ENCODE assay signal across 20 cellular contexts in genomic region chr1:3237570-3237969, GRCh38.
DNase-seq lines count a peak whose midpoint lies in the region; ATAC-seq and TF ChIP-seq lines count a peak whose summit lies in the region.
"Had no signal": no experiment of that assay in that cellular context is flagged by ENCODE, and none has a peak within 500 bp of the region (broad histone marks: within the 10 kb centered on the region; RNA-seq: fewer than 3 reads in every experiment).

No MANE protein-coding gene starts in this region.

- TF ChIP-seq CTCF in HEK293 (tag by site-specific recombination; IDR thresholded peaks at IDR 0.05), result no peak
- no peak for TF ChIP-seq CTCF in neural progenitor cell (IDR thresholded peaks at IDR 0.05)
- no peak for TF ChIP-seq CTCF in thoracic aorta (IDR thresholded peaks at IDR 0.05)

- DNase-seq in neural progenitor cell (ENCODE audit: low spot score) (no peak), thoracic aorta (ENCODE audit: low spot score) (no peak), NCI-H526 (lab: John Stamatoyannopoulos, UW) (no peak)
- no peak for DNase-seq in activated CD4-positive, alpha-beta memory T cell treated with anti-CD3 and anti-CD28 coated beads, Interleukin-2, amount 10 ng/mL, durations not matched to agents 7 days and 5 days
- DNase-seq: BE2C, DMS53, GDM1, GOT3, MG63, NCI-H1417, NCI-H187, NCI-H446, NCI-H526 treated with DMSO at 0.1 percent for 48 hours, OCI-M1, SHP77 had no signal

- H3K4me1 ChIP-seq in HEK293 (ENCODE audit: control insufficient read depth, insufficient read depth, low read length) (no peaks in the 10 kb centered on the region), neural progenitor cell (peaks cover 4% of the 10 kb centered on the region), thoracic aorta (ENCODE audit: control insufficient read depth in 1 of 2, low read depth in 2 of 2) (peaks cover 26 to 65% of the 10 kb centered on the region in 2 donors)
- H3K4me1 ChIP-seq: A549, BE2C had no signal

- CTCF ChIA-PET in HEK293 (lab: Yijun Ruan, JAX), result no interaction called here
- CTCF ChIA-PET in activated CD4-positive, alpha-beta memory T cell treated with anti-CD3 and anti-CD28 coated beads, Interleukin-2, amount 10 ng/mL, durations not matched to agents 7 days and 5 days (lab: Charles Lee), result no interaction called here

- H3K79me2 ChIP-seq in neural progenitor cell (ENCODE audit: low read depth), result no peaks in the 10 kb centered on the region

- ATAC-seq in thoracic aorta (ENCODE audit: insufficient number of reproducible peaks, low FRiP score, low read depth) (peak; percentile 1), HG03432 (IDR thresholded peaks at IDR 0.05; ENCODE audit: unreplicated experiment) (no peak)
- ATAC-seq: A549, HCT116 had no signal

- H3K4me3 ChIP-seq in HEK293 (ENCODE audit: low read depth, low read length) (no peak overlapping the region), neural progenitor cell (no peak overlapping the region), thoracic aorta (peak overlapping the region; percentile 48)
- H3K4me3 ChIP-seq: A549, MG63 had no signal

- no peak overlapping the region for H3K4me3 Mint-ChIP-seq in neural progenitor cell
- no peak overlapping the region for H3K4me3 Mint-ChIP-seq in activated CD4-positive, alpha-beta memory T cell treated with anti-CD3 and anti-CD28 coated beads, Interleukin-2, amount 10 ng/mL, durations not matched to agents 7 days and 5 days

- no peak overlapping the region for H3K9ac ChIP-seq in neural progenitor cell

- H3K36me3 ChIP-seq in HEK293 (ENCODE audit: control insufficient read depth in 2 of 2, insufficient read depth in 1 of 2, low read length in 2 of 2), result no peaks in the 10 kb centered on the region
- H3K36me3 ChIP-seq in neural progenitor cell, result no peaks in the 10 kb centered on the region
- peaks cover 4% of the 10 kb centered on the region for H3K36me3 ChIP-seq in thoracic aorta
- H3K36me3 ChIP-seq: BE2C, MG63 had no signal

- no peaks in the 10 kb centered on the region for H3K9me3 Mint-ChIP-seq in neural progenitor cell
- no peaks in the 10 kb centered on the region for H3K9me3 Mint-ChIP-seq in activated CD4-positive, alpha-beta memory T cell treated with anti-CD3 and anti-CD28 coated beads, Interleukin-2, amount 10 ng/mL, durations not matched to agents 7 days and 5 days

- POLR2A ChIA-PET in HEK293 (lab: Yijun Ruan, JAX), result no interaction called here
- POLR2A ChIA-PET in activated CD4-positive, alpha-beta memory T cell treated with anti-CD3 and anti-CD28 coated beads, Interleukin-2, amount 10 ng/mL, durations not matched to agents 7 days and 5 days (lab: Charles Lee), result no interaction called here

- no peaks in the 10 kb centered on the region for H4K20me1 ChIP-seq in neural progenitor cell (ENCODE audit: low read depth)

- H3K27me3 Mint-ChIP-seq in neural progenitor cell (ENCODE audit: insufficient read depth, low read depth), result peaks cover 4% of the 10 kb centered on the region
- no peaks in the 10 kb centered on the region for H3K27me3 Mint-ChIP-seq in activated CD4-positive, alpha-beta memory T cell treated with anti-CD3 and anti-CD28 coated beads, Interleukin-2, amount 10 ng/mL, durations not matched to agents 7 days and 5 days

- H3K4me1 Mint-ChIP-seq in neural progenitor cell, result peaks cover 15% of the 10 kb centered on the region
- H3K4me1 Mint-ChIP-seq in activated CD4-positive, alpha-beta memory T cell treated with anti-CD3 and anti-CD28 coated beads, Interleukin-2, amount 10 ng/mL, durations not matched to agents 7 days and 5 days, result no peaks in the 10 kb centered on the region

- H3K9me3 ChIP-seq in HEK293 (ENCODE audit: control insufficient read depth, insufficient read depth, low read depth, low read length), result no peaks in the 10 kb centered on the region
- no peaks in the 10 kb centered on the region for H3K9me3 ChIP-seq in neural progenitor cell (ENCODE audit: low read depth)
- H3K9me3 ChIP-seq in thoracic aorta, result no peaks in the 10 kb centered on the region
- H3K9me3 ChIP-seq: A549, BE2C, MG63 had no signal

- H3K27me3 ChIP-seq in neural progenitor cell (no peaks in the 10 kb centered on the region), thoracic aorta (replicated peaks; ENCODE audit: insufficient read depth) (no peaks in the 10 kb centered on the region)
- H3K27me3 ChIP-seq: BE2C, MG63 had no signal

- H3K27ac Mint-ChIP-seq in neural progenitor cell, result peak overlapping the region; percentile 37
- H3K27ac Mint-ChIP-seq in activated CD4-positive, alpha-beta memory T cell treated with anti-CD3 and anti-CD28 coated beads, Interleukin-2, amount 10 ng/mL, durations not matched to agents 7 days and 5 days, result no peak overlapping the region

- no peak overlapping the region for H2AFZ ChIP-seq in neural progenitor cell (replicated peaks)

- no peaks in the 10 kb centered on the region for H3F3A ChIP-seq in neural progenitor cell (ENCODE audit: low read depth)

- H3K27ac ChIP-seq in HEK293 (ENCODE audit: extremely low read depth, low read depth, low read length) (no peak overlapping the region), cingulate gyrus (ENCODE audit: low read depth, low read length) (peak overlapping the region; percentile 75), neural progenitor cell (no peak overlapping the region), thoracic aorta (peak overlapping the region; percentile 93 to 96)
- H3K27ac ChIP-seq: A549 had no signal

- no peak overlapping the region for H3K4me2 ChIP-seq in neural progenitor cell
- H3K4me2 ChIP-seq: A549 had no signal

- no peaks in the 10 kb centered on the region for H3K36me3 Mint-ChIP-seq in neural progenitor cell
- no peaks in the 10 kb centered on the region for H3K36me3 Mint-ChIP-seq in activated CD4-positive, alpha-beta memory T cell treated with anti-CD3 and anti-CD28 coated beads, Interleukin-2, amount 10 ng/mL, durations not matched to agents 7 days and 5 days (ENCODE audit: low read depth)

TF ChIP-seq in HEK293, 187 proteins besides CTCF, POLR2A, EP300 and RAD21:
- TF ChIP-seq ZNF747 (tag by site-specific recombination; IDR thresholded peaks at IDR 0.05) (no peak), KLF1 (tag by site-specific recombination; IDR thresholded peaks at IDR 0.05) (peak; percentile 88), ZFP41 (tag by site-specific recombination; IDR thresholded peaks at IDR 0.05; ENCODE audit: borderline replicate concordance) (no peak)

Comparison
In these comparisons a context has a peak if more than half of its experiments do, and no peak if none do; other contexts are left out.
1. H3K27ac ChIP-seq: peak in cingulate gyrus (single experiment) and thoracic aorta (2 of 2); none in HEK293 (single experiment) and neural progenitor cell (single experiment).